Comparison of ENCODE assay signal across 1 cellular context in genomic region chr2:185978634-185979405, GRCh38.
TF ChIP-seq lines count a peak whose summit lies in the region.

No MANE protein-coding gene starts in this region.

TF ChIP-seq in SK-N-SH, 30 proteins besides CTCF, POLR2A, EP300 and RAD21 (continued from another document):
- TF ChIP-seq MAX (IDR thresholded peaks at IDR 0.05; ENCODE audit: low read depth) (no peak), MEF2A (IDR thresholded peaks at IDR 0.05; ENCODE audit: borderline replicate concordance, low read depth) (no peak), POLR2AphosphoS5 (IDR thresholded peaks at IDR 0.05; ENCODE audit: low read depth, low read length) (no peak), TAF1 (IDR thresholded peaks at IDR 0.05; ENCODE audit: borderline replicate concordance, low read depth, low read length) (no peak), USF1 (IDR thresholded peaks at IDR 0.05; ENCODE audit: borderline replicate concordance, low read depth) (no peak), GATA2 (CRISPR knock-in tag; IDR thresholded peaks at IDR 0.05) (peak; percentile 74), TEAD4 (IDR thresholded peaks at IDR 0.05; ENCODE audit: borderline replicate concordance, insufficient read depth) (no peak), ELF1 (IDR thresholded peaks at IDR 0.05) (no peak), ZBTB33 (IDR thresholded peaks at IDR 0.05; ENCODE audit: borderline replicate concordance, low read depth) (no peak), SIN3A (IDR thresholded peaks at IDR 0.05; ENCODE audit: borderline replicate concordance, low read depth, low read length) (no peak), SMC3 (IDR thresholded peaks at IDR 0.05; ENCODE audit: low read depth, low read length) (no peak), GABPA (IDR thresholded peaks at IDR 0.05; ENCODE audit: low read depth) (no peak)
